ENCODE assay signal across 1 cellular context in the genomic region with DNA sequence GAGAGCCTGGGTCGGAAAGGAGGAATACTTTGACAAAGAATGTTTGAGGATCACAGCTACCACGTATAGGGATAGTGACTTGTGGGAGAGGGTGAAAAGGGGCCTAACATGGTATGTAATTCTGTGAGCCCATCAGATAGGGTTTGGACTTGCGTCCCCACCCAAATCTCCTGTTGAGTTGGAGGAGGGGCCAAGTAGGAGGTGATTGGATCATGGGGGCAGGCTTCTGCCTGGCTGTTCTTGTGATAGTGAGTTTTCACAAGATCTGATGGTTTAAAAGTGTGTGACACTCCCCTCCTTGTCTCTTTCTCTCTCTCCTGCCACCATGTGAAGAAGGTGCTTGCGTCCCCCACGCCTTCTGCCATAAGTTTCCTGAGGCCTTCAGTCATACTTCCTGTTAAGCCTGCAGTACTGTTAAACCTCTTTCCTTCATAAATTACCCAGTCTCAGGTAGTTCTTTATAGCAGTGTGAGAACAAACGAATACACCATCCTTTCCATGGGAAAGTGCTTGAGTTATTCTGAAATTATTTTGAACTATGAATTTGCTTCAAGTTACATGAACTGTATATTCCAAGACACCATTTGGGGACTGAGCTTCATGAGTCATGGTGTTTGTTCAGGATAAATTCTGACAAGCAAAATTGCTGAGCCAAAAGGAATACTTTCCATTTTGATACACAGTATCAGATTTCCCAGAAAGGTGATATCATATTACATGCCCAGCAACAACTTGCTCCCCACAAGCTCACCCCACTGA.
TF ChIP-seq lines count a peak whose summit lies in the region.

No MANE protein-coding gene starts in this region.

TF ChIP-seq in HEK293, 187 proteins besides CTCF, POLR2A, EP300 and RAD21 (continued from another document):
- TF ChIP-seq ZNF335 (tag by site-specific recombination; conservative IDR thresholded peaks at IDR 0.05) (0 out of 2 replicates have a peak, but pooled peaks have one; percentile 19), ZNF626 (tag by site-specific recombination; IDR thresholded peaks at IDR 0.05) (no peak), ZNF394 (tag by site-specific recombination; IDR thresholded peaks at IDR 0.05; ENCODE audit: borderline replicate concordance) (no peak), ZSCAN16 (tag by site-specific recombination; IDR thresholded peaks at IDR 0.05) (no peak), ZBTB21 (tag by site-specific recombination; IDR thresholded peaks at IDR 0.05) (no peak), PRDM1 (tag by site-specific recombination; IDR thresholded peaks at IDR 0.05) (0 out of 2 replicates have a peak, but pooled peaks have one; percentile 8), ZNF473 (tag by site-specific recombination; IDR thresholded peaks at IDR 0.05) (no peak), ZNF350 (tag by site-specific recombination; IDR thresholded peaks at IDR 0.05) (no peak), ZNF677 (tag by site-specific recombination; IDR thresholded peaks at IDR 0.05) (0 out of 2 replicates have a peak, but pooled peaks have one; percentile 9), ZNF155 (tag by site-specific recombination; IDR thresholded peaks at IDR 0.05) (no peak)
- TF ChIP-seq, protein P1, sequence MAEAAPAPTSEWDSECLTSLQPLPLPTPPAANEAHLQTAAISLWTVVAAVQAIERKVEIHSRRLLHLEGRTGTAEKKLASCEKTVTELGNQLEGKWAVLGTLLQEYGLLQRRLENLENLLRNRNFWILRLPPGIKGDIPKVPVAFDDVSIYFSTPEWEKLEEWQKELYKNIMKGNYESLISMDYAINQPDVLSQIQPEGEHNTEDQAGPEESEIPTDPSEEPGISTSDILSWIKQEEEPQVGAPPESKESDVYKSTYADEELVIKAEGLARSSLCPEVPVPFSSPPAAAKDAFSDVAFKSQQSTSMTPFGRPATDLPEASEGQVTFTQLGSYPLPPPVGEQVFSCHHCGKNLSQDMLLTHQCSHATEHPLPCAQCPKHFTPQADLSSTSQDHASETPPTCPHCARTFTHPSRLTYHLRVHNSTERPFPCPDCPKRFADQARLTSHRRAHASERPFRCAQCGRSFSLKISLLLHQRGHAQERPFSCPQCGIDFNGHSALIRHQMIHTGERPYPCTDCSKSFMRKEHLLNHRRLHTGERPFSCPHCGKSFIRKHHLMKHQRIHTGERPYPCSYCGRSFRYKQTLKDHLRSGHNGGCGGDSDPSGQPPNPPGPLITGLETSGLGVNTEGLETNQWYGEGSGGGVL (tag by site-specific recombination; IDR thresholded peaks at IDR 0.05) = no peak
- TF ChIP-seq, protein P2, sequence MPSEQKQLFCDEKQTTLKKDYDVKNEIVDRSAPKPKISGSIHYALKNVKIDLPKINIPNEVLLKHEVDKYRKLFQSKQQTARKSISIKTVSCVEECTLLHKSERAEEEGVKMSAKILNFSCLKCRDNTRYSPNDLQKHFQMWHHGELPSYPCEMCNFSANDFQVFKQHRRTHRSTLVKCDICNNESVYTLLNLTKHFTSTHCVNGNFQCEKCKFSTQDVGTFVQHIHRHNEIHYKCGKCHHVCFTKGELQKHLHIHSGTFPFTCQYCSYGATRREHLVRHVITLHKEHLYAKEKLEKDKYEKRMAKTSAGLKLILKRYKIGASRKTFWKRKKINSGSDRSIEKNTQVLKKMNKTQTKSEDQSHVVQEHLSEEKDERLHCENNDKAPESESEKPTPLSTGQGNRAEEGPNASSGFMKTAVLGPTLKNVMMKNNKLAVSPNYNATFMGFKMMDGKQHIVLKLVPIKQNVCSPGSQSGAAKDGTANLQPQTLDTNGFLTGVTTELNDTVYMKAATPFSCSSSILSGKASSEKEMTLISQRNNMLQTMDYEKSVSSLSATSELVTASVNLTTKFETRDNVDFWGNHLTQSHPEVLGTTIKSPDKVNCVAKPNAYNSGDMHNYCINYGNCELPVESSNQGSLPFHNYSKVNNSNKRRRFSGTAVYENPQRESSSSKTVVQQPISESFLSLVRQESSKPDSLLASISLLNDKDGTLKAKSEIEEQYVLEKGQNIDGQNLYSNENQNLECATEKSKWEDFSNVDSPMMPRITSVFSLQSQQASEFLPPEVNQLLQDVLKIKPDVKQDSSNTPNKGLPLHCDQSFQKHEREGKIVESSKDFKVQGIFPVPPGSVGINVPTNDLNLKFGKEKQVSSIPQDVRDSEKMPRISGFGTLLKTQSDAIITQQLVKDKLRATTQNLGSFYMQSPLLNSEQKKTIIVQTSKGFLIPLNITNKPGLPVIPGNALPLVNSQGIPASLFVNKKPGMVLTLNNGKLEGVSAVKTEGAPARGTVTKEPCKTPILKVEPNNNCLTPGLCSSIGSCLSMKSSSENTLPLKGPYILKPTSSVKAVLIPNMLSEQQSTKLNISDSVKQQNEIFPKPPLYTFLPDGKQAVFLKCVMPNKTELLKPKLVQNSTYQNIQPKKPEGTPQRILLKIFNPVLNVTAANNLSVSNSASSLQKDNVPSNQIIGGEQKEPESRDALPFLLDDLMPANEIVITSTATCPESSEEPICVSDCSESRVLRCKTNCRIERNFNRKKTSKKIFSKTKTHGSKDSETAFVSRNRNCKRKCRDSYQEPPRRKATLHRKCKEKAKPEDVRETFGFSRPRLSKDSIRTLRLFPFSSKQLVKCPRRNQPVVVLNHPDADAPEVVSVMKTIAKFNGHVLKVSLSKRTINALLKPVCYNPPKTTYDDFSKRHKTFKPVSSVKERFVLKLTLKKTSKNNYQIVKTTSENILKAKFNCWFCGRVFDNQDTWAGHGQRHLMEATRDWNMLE (tag by site-specific recombination; conservative IDR thresholded peaks at IDR 0.05; ENCODE audit: low read depth) = 0 out of 2 replicates have a peak, but pooled peaks have one; percentile 18
